In genomic region chr5:102815084-102815483, GRCh38 we compare ENCODE assay signal across 17 cellular contexts.
"Had no signal": no experiment of that assay in that cellular context is flagged by ENCODE, and none has a peak within 500 bp of the region (broad histone marks: within the 10 kb centered on the region; RNA-seq: fewer than 3 reads in every experiment).

No MANE protein-coding gene starts in this region.

- H3K4me1 ChIP-seq: colonic mucosa, right lobe of liver had no signal

- ATAC-seq: gastroesophageal sphincter; mucosa of descending colon; naive thymus-derived CD4-positive, alpha-beta T cell; right lobe of liver; stimulated activated naive CD8-positive, alpha-beta T cell treated with anti-CD3 and anti-CD28 coated beads, Interleukin-15, amount 100 ng/mL, for 72 hours had no signal

- H3K27me3 ChIP-seq: ascending aorta, colonic mucosa, gastroesophageal sphincter, right lobe of liver had no signal

- FAIRE-seq: endometrium, small intestine had no signal

- H3K36me3 ChIP-seq: ascending aorta, colonic mucosa, gastroesophageal sphincter, right lobe of liver had no signal

- DNase-seq: activated CD4-positive, alpha-beta T cell treated with anti-CD3 and anti-CD28 coated beads, Interleukin-2, amount 50 U/mL, for 1 hour; activated CD8-positive, alpha-beta memory T cell treated with anti-CD3 and anti-CD28 coated beads for 24 hours; activated CD8-positive, alpha-beta memory T cell treated with anti-CD3 and anti-CD28 coated beads, Interleukin-2, amount 50 U/mL, for 48 hours; activated effector memory CD4-positive, alpha-beta T cell treated with Interleukin-2 at 50 U/mL for 16 hours; activated naive CD4-positive, alpha-beta T cell treated with anti-CD3 and anti-CD28 coated beads, Interleukin-2, amount 10 ng/mL, durations not matched to agents 7 days and 5 days; activated T-cell treated with anti-CD3 and anti-CD28 coated beads, Interleukin-2, amount 50 U/mL, for 48 hours; colonic mucosa; mucosa of descending colon; naive thymus-derived CD4-positive, alpha-beta T cell; right lobe of liver; small intestine; stimulated activated CD4-positive, alpha-beta T cell treated with anti-CD3 and anti-CD28 coated beads, Interleukin-15, amount 100 ng/mL, for 24 hours; stimulated activated CD4-positive, alpha-beta T cell treated with anti-CD3 and anti-CD28 coated beads, Interleukin-2, amount 100 ng/mL, for 48 hours; stimulated activated naive CD8-positive, alpha-beta T cell treated with anti-CD3 and anti-CD28 coated beads, Interleukin-15, amount 100 ng/mL, for 72 hours had no signal

- H3K4me3 ChIP-seq: ascending aorta, colonic mucosa, gastroesophageal sphincter, mucosa of descending colon, right lobe of liver had no signal

- H3K27ac ChIP-seq: ascending aorta, colonic mucosa, gastroesophageal sphincter, right lobe of liver had no signal

- H3K9me3 ChIP-seq: ascending aorta, colonic mucosa, gastroesophageal sphincter, mucosa of descending colon, right lobe of liver had no signal
